ENCODE assay signal across 13 cellular contexts in the genomic region with DNA sequence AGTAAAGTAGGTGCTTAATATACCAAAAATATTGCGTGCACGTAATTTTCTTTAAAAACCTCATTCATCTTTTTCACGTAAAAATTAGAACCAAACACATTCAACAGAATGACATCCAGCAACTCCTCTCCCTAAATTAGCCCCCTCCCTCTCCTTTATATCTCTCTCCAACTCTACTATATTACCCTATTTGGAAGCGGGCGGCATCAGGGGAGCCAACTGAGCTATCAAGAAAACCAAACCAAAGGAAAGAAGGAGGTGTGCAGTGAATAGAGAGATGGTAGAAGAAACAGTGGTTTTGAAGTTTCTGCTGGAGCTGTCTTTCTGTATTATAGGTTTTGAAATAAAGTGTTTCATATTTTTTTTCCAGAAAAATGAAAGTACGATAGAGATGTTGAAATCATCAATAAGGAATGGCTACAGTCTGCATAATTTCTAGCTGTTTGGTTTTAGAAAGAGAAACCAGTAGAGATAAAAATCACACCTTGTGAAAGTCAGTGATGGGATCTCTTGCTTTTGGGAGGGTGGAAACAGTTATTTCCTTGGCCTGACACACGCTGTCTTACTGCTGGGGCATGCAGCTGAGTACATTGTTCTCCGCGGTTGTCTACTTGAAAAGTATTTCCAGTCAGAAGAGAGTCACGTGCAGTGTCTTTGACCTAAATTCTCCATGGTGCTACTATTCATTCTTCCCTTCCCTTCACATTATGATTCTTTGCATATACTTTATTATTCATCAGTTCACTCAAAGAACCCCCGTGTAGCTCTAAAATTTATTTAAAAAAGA.
DNase-seq lines count a peak whose midpoint lies in the region; ATAC-seq and TF ChIP-seq lines count a peak whose summit lies in the region.
"Had no signal": no experiment of that assay in that cellular context is flagged by ENCODE, and none has a peak within 500 bp of the region (broad histone marks: within the 10 kb centered on the region; RNA-seq: fewer than 3 reads in every experiment).

No MANE protein-coding gene starts in this region.

- H3K36me3 Mint-ChIP-seq in CD4-positive, alpha-beta memory T cell: no peaks in the 10 kb centered on the region

- peak overlapping the region; percentile 73 to 87 (median 78) for H3K27ac ChIP-seq in gastroesophageal sphincter
- H3K27ac ChIP-seq in CD4-positive, alpha-beta memory T cell (ENCODE audit: low read depth, low read length): no peak overlapping the region

- no peak overlapping the region for H3K4me3 Mint-ChIP-seq in CD4-positive, alpha-beta memory T cell
- H3K4me3 Mint-ChIP-seq: activated CD4-positive, alpha-beta memory T cell treated with anti-CD3 and anti-CD28 coated beads, Interleukin-2, amount 10 ng/mL, durations not matched to agents 7 days and 5 days; activated T-cell treated with anti-CD3 and anti-CD28 coated beads, Interleukin-2, amount 50 U/mL, for 72 hours had no signal

- WGBS in gastroesophageal sphincter (ENCODE audit: low coverage in 1 of 2), 2 donors: 45 to 57% methylated on average over 11 of the region's 11 CpGs

- peak; percentile 61 for ATAC-seq in gastroesophageal sphincter
- ATAC-seq: activated T-cell treated with anti-CD3 and anti-CD28 coated beads, Interleukin-2, amount 50 U/mL, for 72 hours had no signal

- peaks cover 0 to 27% (median 0%) of the 10 kb centered on the region in 3 donors for H3K4me1 ChIP-seq in gastroesophageal sphincter
- no peaks in the 10 kb centered on the region for H3K4me1 ChIP-seq in CD4-positive, alpha-beta memory T cell (ENCODE audit: insufficient read depth, low read length)

- in situ Hi-C loops in SK-MEL-5 (cut with HindIII; ENCODE audit: low pct_unique_long_range_greater_than_20kb, low sequenced_read_pairs): no loop called here

- no peaks in the 10 kb centered on the region for H3K27me3 Mint-ChIP-seq in CD4-positive, alpha-beta memory T cell
- H3K27me3 Mint-ChIP-seq: activated CD4-positive, alpha-beta memory T cell treated with anti-CD3 and anti-CD28 coated beads, Interleukin-2, amount 10 ng/mL, durations not matched to agents 7 days and 5 days had no signal

- peaks cover 0 to 2% (median 0%) of the 10 kb centered on the region in 8 donors for H3K9me3 Mint-ChIP-seq in CD4-positive, alpha-beta memory T cell
- H3K9me3 Mint-ChIP-seq: activated CD4-positive, alpha-beta memory T cell treated with anti-CD3 and anti-CD28 coated beads, Interleukin-2, amount 10 ng/mL, durations not matched to agents 7 days and 5 days had no signal

- H3K9me3 ChIP-seq in gastroesophageal sphincter: peaks cover 0 to 7% (median 0%) of the 10 kb centered on the region in 3 donors
- H3K9me3 ChIP-seq in CD4-positive, alpha-beta memory T cell (ENCODE audit: control insufficient read depth in 1 of 2, low read length in 2 of 2): no peaks in the 10 kb centered on the region

- no peaks in the 10 kb centered on the region for H3K27me3 ChIP-seq in gastroesophageal sphincter
- H3K27me3 ChIP-seq in CD4-positive, alpha-beta memory T cell (ENCODE audit: insufficient read depth, low read length): no peaks in the 10 kb centered on the region

- POLR2A ChIA-PET in CD4-positive, alpha-beta memory T cell (lab: Charles Lee; ENCODE audit: partially characterized antibody): no interaction called here

- DNase-seq in Daoy (ENCODE audit: low read depth): peak; percentile 8
- peak; percentile 54 for DNase-seq in SK-MEL-5 (ENCODE audit: low read depth, low spot score)
- peak; percentile 38 for DNase-seq in pons (ENCODE audit: low spot score)
- no peak for DNase-seq in NCI-H146 treated with DMSO at 0.1 percent for 48 hours (lab: John Stamatoyannopoulos, UW; ENCODE audit: unreplicated experiment)
- no peak for DNase-seq in CD4-positive, alpha-beta memory T cell
- no peak for DNase-seq in NK-92 (lab: John Stamatoyannopoulos, UW; ENCODE audit: unreplicated experiment)
- DNase-seq in T1000 (lab: John Stamatoyannopoulos, UW): no peak
- DNase-seq: activated CD4-positive, alpha-beta memory T cell treated with anti-CD3 and anti-CD28 coated beads, Interleukin-2, amount 10 ng/mL, durations not matched to agents 7 days and 5 days; activated T-cell treated with anti-CD3 and anti-CD28 coated beads, Interleukin-2, amount 50 U/mL, for 72 hours; NCI-H1105; stimulated activated naive CD4-positive, alpha-beta T cell had no signal

- TF ChIP-seq EP300 in gastroesophageal sphincter (IDR thresholded peaks at IDR 0.05): no peak

- H3K4me1 Mint-ChIP-seq in CD4-positive, alpha-beta memory T cell: no peaks in the 10 kb centered on the region
- H3K4me1 Mint-ChIP-seq: activated CD4-positive, alpha-beta memory T cell treated with anti-CD3 and anti-CD28 coated beads, Interleukin-2, amount 10 ng/mL, durations not matched to agents 7 days and 5 days had no signal

- no peak for TF ChIP-seq CTCF in gastroesophageal sphincter (IDR thresholded peaks at IDR 0.05)

- H3K36me3 ChIP-seq in gastroesophageal sphincter: no peaks in the 10 kb centered on the region
- no peaks in the 10 kb centered on the region for H3K36me3 ChIP-seq in CD4-positive, alpha-beta memory T cell (ENCODE audit: insufficient read depth, low read length)

- TF ChIP-seq POLR2A in gastroesophageal sphincter (IDR thresholded peaks at IDR 0.05): no peak

- CTCF ChIA-PET in CD4-positive, alpha-beta memory T cell (lab: Charles Lee; ENCODE audit: partially characterized antibody): no interaction called here

- intact Hi-C loops in CD4-positive, alpha-beta memory T cell (cut with micrococcal nuclease): no loop called here

- peak overlapping the region; percentile 28 to 41 for H3K4me3 ChIP-seq in gastroesophageal sphincter
- no peak overlapping the region for H3K4me3 ChIP-seq in CD4-positive, alpha-beta memory T cell (ENCODE audit: low read length in 2 of 2)
- H3K4me3 ChIP-seq: smooth muscle cell had no signal

- H3K27ac Mint-ChIP-seq in CD4-positive, alpha-beta memory T cell: no peak overlapping the region
- H3K27ac Mint-ChIP-seq: activated CD4-positive, alpha-beta memory T cell treated with anti-CD3 and anti-CD28 coated beads, Interleukin-2, amount 10 ng/mL, durations not matched to agents 7 days and 5 days; activated T-cell treated with anti-CD3 and anti-CD28 coated beads, Interleukin-2, amount 50 U/mL, for 72 hours had no signal

Comparison
In these comparisons a context has a peak if more than half of its experiments do, and no peak if none do; other contexts are left out.
1. DNase-seq: peak in Daoy (single experiment), SK-MEL-5 (single experiment) and pons (single experiment); none in NCI-H146 treated with DMSO at 0.1 percent for 48 hours (single experiment), CD4-positive, alpha-beta memory T cell (0 of 5), NK-92 (single experiment) and T1000 (single experiment).
2. H3K4me3 ChIP-seq: peak in gastroesophageal sphincter (2 of 2); none in CD4-positive, alpha-beta memory T cell (0 of 2).